Comparison of ENCODE assay signal across 9 cellular contexts in genomic region chr1:183477986-183478781, GRCh38. TPM values are rescaled to one million over a fixed set of nuclear protein-coding genes. Genes with fewer than 3 reads are reported as not detected.
DNase-seq lines count a peak whose midpoint lies in the region; ATAC-seq, FAIRE-seq and TF ChIP-seq lines count a peak whose summit lies in the region.
"Had no signal": no experiment of that assay in that cellular context is flagged by ENCODE, and none has a peak within 500 bp of the region (broad histone marks: within the 10 kb centered on the region; RNA-seq: fewer than 3 reads in every experiment).

No MANE protein-coding gene starts in this region.

- CTCF ChIA-PET in activated CD4-positive, alpha-beta memory T cell treated with anti-CD3 and anti-CD28 coated beads, Interleukin-2, amount 10 ng/mL, durations not matched to agents 7 days and 5 days (lab: Charles Lee), result no interaction called here

- H3K36me3 Mint-ChIP-seq in activated CD4-positive, alpha-beta memory T cell treated with anti-CD3 and anti-CD28 coated beads, Interleukin-2, amount 10 ng/mL, durations not matched to agents 7 days and 5 days (ENCODE audit: low read depth), result peaks cover 25% of the 10 kb centered on the region

- peaks cover 18 to 31% of the 10 kb centered on the region in 2 donors for H3K4me1 ChIP-seq in thyroid gland
- peaks cover 0 to 51% (median 6%) of the 10 kb centered on the region in 4 donors for H3K4me1 ChIP-seq in tibial artery

- peak; percentile 16 for FAIRE-seq in D721Med (lab: Jason Lieb, UNC)

- no peak for DNase-seq in D721Med (ENCODE audit: insufficient read length, low spot score)
- DNase-seq in activated CD4-positive, alpha-beta memory T cell treated with anti-CD3 and anti-CD28 coated beads, Interleukin-2, amount 10 ng/mL, durations not matched to agents 7 days and 5 days, result no peak
- no peak for DNase-seq in NCI-H1694 (lab: John Stamatoyannopoulos, UW)
- DNase-seq in thyroid gland, result no peak
- no peak for DNase-seq in tibial artery
- DNase-seq: PC-3 had no signal

- intact Hi-C loops in thyroid gland (cut with DNase I) (loop anchor here (10.0 kb wide), 1 partner anchor 67 kb away; no protein-coding TSS in a partner anchor), tibial artery (cut with DNase I; ENCODE audit: low total_unique reads) (no loop called here)

- TF ChIP-seq CTCF in D721Med (IDR thresholded peaks at IDR 0.05; ENCODE audit: insufficient read depth, missing control alignments), result no peak
- no peak for TF ChIP-seq CTCF in thyroid gland (IDR thresholded peaks at IDR 0.05)
- no peak for TF ChIP-seq CTCF in tibial artery (IDR thresholded peaks at IDR 0.05)

- peak overlapping the region; percentile 71 for H3K4me3 Mint-ChIP-seq in activated CD4-positive, alpha-beta memory T cell treated with anti-CD3 and anti-CD28 coated beads, Interleukin-2, amount 10 ng/mL, durations not matched to agents 7 days and 5 days

- no peak for TF ChIP-seq POLR2A in thyroid gland (IDR thresholded peaks at IDR 0.05)

- H3K36me3 ChIP-seq in thyroid gland (no peaks in the 10 kb centered on the region), tibial artery (no peaks in the 10 kb centered on the region)

- WGBS in thyroid gland, 2 donors, result 78 to 85% methylated on average over 3 of the region's 3 CpGs

- peaks cover 57% of the 10 kb centered on the region for H3K4me1 Mint-ChIP-seq in activated CD4-positive, alpha-beta memory T cell treated with anti-CD3 and anti-CD28 coated beads, Interleukin-2, amount 10 ng/mL, durations not matched to agents 7 days and 5 days

- H3K9me3 Mint-ChIP-seq in activated CD4-positive, alpha-beta memory T cell treated with anti-CD3 and anti-CD28 coated beads, Interleukin-2, amount 10 ng/mL, durations not matched to agents 7 days and 5 days, result no peaks in the 10 kb centered on the region

- H3K27me3 Mint-ChIP-seq in activated CD4-positive, alpha-beta memory T cell treated with anti-CD3 and anti-CD28 coated beads, Interleukin-2, amount 10 ng/mL, durations not matched to agents 7 days and 5 days, result no peaks in the 10 kb centered on the region

- H3K9me3 ChIP-seq in thyroid gland (no peaks in the 10 kb centered on the region), tibial artery (no peaks in the 10 kb centered on the region)

- ATAC-seq in GM19395 (IDR thresholded peaks at IDR 0.05; ENCODE audit: unreplicated experiment), result peak; percentile 61
- ATAC-seq in HG03196 (IDR thresholded peaks at IDR 0.05; ENCODE audit: unreplicated experiment), result peak; percentile 41
- no peak for ATAC-seq in GM21825 (IDR thresholded peaks at IDR 0.05; ENCODE audit: unreplicated experiment)
- ATAC-seq: PC-3 had no signal

- POLR2A ChIA-PET in activated CD4-positive, alpha-beta memory T cell treated with anti-CD3 and anti-CD28 coated beads, Interleukin-2, amount 10 ng/mL, durations not matched to agents 7 days and 5 days (lab: Charles Lee), result interaction anchor here (1.0 to 2.1 kb wide), 7 partner anchors 9 to 156 kb away, joined by 4 to 8 read pairs (median 6); partner anchors contain the start of gene ARPC5

- H3K27ac Mint-ChIP-seq in activated CD4-positive, alpha-beta memory T cell treated with anti-CD3 and anti-CD28 coated beads, Interleukin-2, amount 10 ng/mL, durations not matched to agents 7 days and 5 days, result peak overlapping the region; percentile 93

- no peak overlapping the region for H3K27ac ChIP-seq in thyroid gland
- no peak overlapping the region for H3K27ac ChIP-seq in tibial artery

- H3K27me3 ChIP-seq in thyroid gland (no peaks in the 10 kb centered on the region), tibial artery (no peaks in the 10 kb centered on the region)

- no peak overlapping the region for H3K4me3 ChIP-seq in thyroid gland (replicated peaks in 1 of 3)
- no peak overlapping the region for H3K4me3 ChIP-seq in tibial artery

RNA-seq across cellular contexts. Expression of gene SMG7, which starts 5.9 kb away (rescaled TPM):
- total RNA-seq in activated CD4-positive, alpha-beta memory T cell treated with anti-CD3 and anti-CD28 coated beads, Interleukin-2, amount 10 ng/mL, durations not matched to agents 7 days and 5 days, result 10 to 100 TPM; 74.8 to 76.8 TPM
- total RNA-seq in thyroid gland, result 10 to 100 TPM; 37.8 to 82.1 (median 58.9) TPM
